18 cellular contexts compared by ENCODE assay signal in genomic region chr15:63982381-63982854, GRCh38.
DNase-seq lines count a peak whose midpoint lies in the region; ATAC-seq and TF ChIP-seq lines count a peak whose summit lies in the region.
"Had no signal": no experiment of that assay in that cellular context is flagged by ENCODE, and none has a peak within 500 bp of the region (broad histone marks: within the 10 kb centered on the region; RNA-seq: fewer than 3 reads in every experiment).

No MANE protein-coding gene starts in this region.

- H3K36me3 ChIP-seq in Karpas-422 (ENCODE audit: insufficient read depth, low read length) (no peaks in the 10 kb centered on the region), WERI-Rb-1 (no peaks in the 10 kb centered on the region), lower lobe of right lung (no peaks in the 10 kb centered on the region), skeletal muscle tissue (ENCODE audit: control insufficient read depth in 3 of 3, insufficient read depth in 3 of 3, low read length in 3 of 3) (peaks cover 3 to 9% (median 6%) of the 10 kb centered on the region in 3 donors)
- H3K36me3 ChIP-seq: breast epithelium, uterus had no signal

- H3K9me3 ChIP-seq in Karpas-422 (ENCODE audit: low read length) (no peaks in the 10 kb centered on the region), WERI-Rb-1 (ENCODE audit: severe bottlenecking) (no peaks in the 10 kb centered on the region), lower lobe of right lung (no peaks in the 10 kb centered on the region), skeletal muscle tissue (ENCODE audit: control insufficient read depth in 3 of 3, low read length in 3 of 3) (no peaks in the 10 kb centered on the region)
- H3K9me3 ChIP-seq: breast epithelium, uterus had no signal

- no peak overlapping the region for H3K27ac Mint-ChIP-seq in activated T-helper 1 cell treated with anti-CD3 and anti-CD28 coated beads, Interleukin-12 subunit alpha, Interleukin-12 subunit beta, Interleukin-2, Interleukin-4 antibody, amounts not matched to agents 30 ng/mL and 10 ng/mL and 1 ng/mL, durations not matched to agents 14 hours and 24 hours and 36 hours
- no peak overlapping the region for H3K27ac Mint-ChIP-seq in natural killer cell
- H3K27ac Mint-ChIP-seq: activated CD4-positive, alpha-beta memory T cell treated with anti-CD3 and anti-CD28 coated beads, Interleukin-2, amount 10 ng/mL, durations not matched to agents 7 days and 5 days had no signal

- H3K27me3 ChIP-seq in Karpas-422 (ENCODE audit: low read length) = no peaks in the 10 kb centered on the region
- H3K27me3 ChIP-seq in WERI-Rb-1 (ENCODE audit: insufficient read depth, low read depth, severe bottlenecking) = no peaks in the 10 kb centered on the region
- no peaks in the 10 kb centered on the region for H3K27me3 ChIP-seq in lower lobe of right lung (ENCODE audit: low read depth)
- no peaks in the 10 kb centered on the region for H3K27me3 ChIP-seq in skeletal muscle tissue (ENCODE audit: control insufficient read depth in 3 of 3, insufficient read depth in 3 of 3, low read length in 3 of 3)
- H3K27me3 ChIP-seq: breast epithelium, uterus had no signal

- TF ChIP-seq CTCF in WERI-Rb-1 (IDR thresholded peaks at IDR 0.05; ENCODE audit: low read depth, low read length) (no peak), lower lobe of right lung (IDR thresholded peaks at IDR 0.05) (no peak), natural killer cell (IDR thresholded peaks at IDR 0.05) (no peak)

- peak overlapping the region; percentile 74 for H3K4me2 ChIP-seq in Karpas-422 (ENCODE audit: low read depth, low read length, poor library complexity, severe bottlenecking)

- H3K27ac ChIP-seq in Karpas-422 (ENCODE audit: low read length) (peak overlapping the region; percentile 96), WERI-Rb-1 (peak overlapping the region; percentile 68), lower lobe of right lung (peak overlapping the region; percentile 78), skeletal muscle tissue (ENCODE audit: low read depth, low read length) (peak overlapping the region; percentile 88)
- H3K27ac ChIP-seq: breast epithelium, uterus had no signal

- DNase-seq in Karpas-422 (peak; percentile 73), WERI-Rb-1 (no peak), lower lobe of right lung (no peak), natural killer cell (no peak)
- no peak for DNase-seq in activated T-helper 1 cell treated with anti-CD3 and anti-CD28 coated beads, Interleukin-12 subunit alpha, Interleukin-12 subunit beta, Interleukin-2, Interleukin-4 antibody, amounts not matched to agents 30 ng/mL and 10 ng/mL and 1 ng/mL, durations not matched to agents 14 hours and 24 hours and 36 hours (ENCODE audit: low spot score)
- no peak for DNase-seq in stimulated activated CD4-positive, alpha-beta T cell treated with anti-CD3 and anti-CD28 coated beads, Interleukin-2, amount 100 ng/mL, for 24 hours
- DNase-seq: activated CD4-positive, alpha-beta memory T cell treated with anti-CD3 and anti-CD28 coated beads, Interleukin-2, amount 10 ng/mL, durations not matched to agents 7 days and 5 days; activated CD4-positive, CD25-positive, alpha-beta regulatory T cell; CD4-positive, CD25-positive, alpha-beta regulatory T cell; cortex of kidney; MM.1S; NCI-H1436; NCI-H510A; T1000; uterus had no signal

- ATAC-seq in lower lobe of right lung (no peak), natural killer cell (no peak)

- H3K36me3 Mint-ChIP-seq in activated T-helper 1 cell treated with anti-CD3 and anti-CD28 coated beads, Interleukin-12 subunit alpha, Interleukin-12 subunit beta, Interleukin-2, Interleukin-4 antibody, amounts not matched to agents 30 ng/mL and 10 ng/mL and 1 ng/mL, durations not matched to agents 14 hours and 24 hours and 36 hours (ENCODE audit: low read depth) = no peaks in the 10 kb centered on the region
- H3K36me3 Mint-ChIP-seq in natural killer cell = no peaks in the 10 kb centered on the region
- H3K36me3 Mint-ChIP-seq: CD4-positive, CD25-positive, alpha-beta regulatory T cell had no signal

- H3K4me1 ChIP-seq in Karpas-422 (ENCODE audit: low read length) (peaks cover 96% of the 10 kb centered on the region), lower lobe of right lung (peaks cover 51% of the 10 kb centered on the region), skeletal muscle tissue (ENCODE audit: control insufficient read depth in 3 of 3, insufficient read depth in 3 of 3, low read length in 3 of 3) (peaks cover 78 to 86% (median 85%) of the 10 kb centered on the region in 3 donors)
- H3K4me1 ChIP-seq: breast epithelium had no signal

- H3K27me3 Mint-ChIP-seq in activated T-helper 1 cell treated with anti-CD3 and anti-CD28 coated beads, Interleukin-12 subunit alpha, Interleukin-12 subunit beta, Interleukin-2, Interleukin-4 antibody, amounts not matched to agents 30 ng/mL and 10 ng/mL and 1 ng/mL, durations not matched to agents 14 hours and 24 hours and 36 hours (ENCODE audit: insufficient read depth) = no peaks in the 10 kb centered on the region
- no peaks in the 10 kb centered on the region for H3K27me3 Mint-ChIP-seq in natural killer cell (ENCODE audit: low read depth in 2 of 2)
- H3K27me3 Mint-ChIP-seq: activated CD4-positive, alpha-beta memory T cell treated with anti-CD3 and anti-CD28 coated beads, Interleukin-2, amount 10 ng/mL, durations not matched to agents 7 days and 5 days; CD4-positive, CD25-positive, alpha-beta regulatory T cell had no signal

- H3K9me2 ChIP-seq in Karpas-422 (replicated peaks; ENCODE audit: insufficient read depth, low read length) = no peaks in the 10 kb centered on the region

- H3K4me3 ChIP-seq in Karpas-422 (ENCODE audit: low read length) (peak overlapping the region; percentile 52; the same call in 1 of the 2 replicates), WERI-Rb-1 (ENCODE audit: low read depth, low read length) (no peak overlapping the region), lower lobe of right lung (no peak overlapping the region), skeletal muscle tissue (ENCODE audit: low read length in 3 of 3) (no peak overlapping the region)
- H3K4me3 ChIP-seq: breast epithelium, uterus had no signal

- peaks cover 19% of the 10 kb centered on the region for H3K79me2 ChIP-seq in Karpas-422 (ENCODE audit: low read length)

- no peak overlapping the region for H2AFZ ChIP-seq in Karpas-422 (ENCODE audit: low read length)

- peaks cover 12% of the 10 kb centered on the region for H3K4me1 Mint-ChIP-seq in activated T-helper 1 cell treated with anti-CD3 and anti-CD28 coated beads, Interleukin-12 subunit alpha, Interleukin-12 subunit beta, Interleukin-2, Interleukin-4 antibody, amounts not matched to agents 30 ng/mL and 10 ng/mL and 1 ng/mL, durations not matched to agents 14 hours and 24 hours and 36 hours (ENCODE audit: low read depth)
- H3K4me1 Mint-ChIP-seq in natural killer cell = peaks cover 5 to 10% of the 10 kb centered on the region in 2 donors
- H3K4me1 Mint-ChIP-seq: CD4-positive, CD25-positive, alpha-beta regulatory T cell had no signal

- H3K4me3 Mint-ChIP-seq in activated T-helper 1 cell treated with anti-CD3 and anti-CD28 coated beads, Interleukin-12 subunit alpha, Interleukin-12 subunit beta, Interleukin-2, Interleukin-4 antibody, amounts not matched to agents 30 ng/mL and 10 ng/mL and 1 ng/mL, durations not matched to agents 14 hours and 24 hours and 36 hours = no peak overlapping the region
- no peak overlapping the region for H3K4me3 Mint-ChIP-seq in natural killer cell
- H3K4me3 Mint-ChIP-seq: activated CD4-positive, alpha-beta memory T cell treated with anti-CD3 and anti-CD28 coated beads, Interleukin-2, amount 10 ng/mL, durations not matched to agents 7 days and 5 days; CD4-positive, CD25-positive, alpha-beta regulatory T cell had no signal

- no peaks in the 10 kb centered on the region for H3K9me3 Mint-ChIP-seq in activated T-helper 1 cell treated with anti-CD3 and anti-CD28 coated beads, Interleukin-12 subunit alpha, Interleukin-12 subunit beta, Interleukin-2, Interleukin-4 antibody, amounts not matched to agents 30 ng/mL and 10 ng/mL and 1 ng/mL, durations not matched to agents 14 hours and 24 hours and 36 hours
- no peaks in the 10 kb centered on the region for H3K9me3 Mint-ChIP-seq in natural killer cell
- H3K9me3 Mint-ChIP-seq: activated CD4-positive, alpha-beta memory T cell treated with anti-CD3 and anti-CD28 coated beads, Interleukin-2, amount 10 ng/mL, durations not matched to agents 7 days and 5 days; CD4-positive, CD25-positive, alpha-beta regulatory T cell; neural crest cell had no signal

- intact Hi-C loops in lower lobe of right lung (cut with DNase I) = no loop called here
- intact Hi-C loops in activated T-helper 1 cell treated with anti-CD3 and anti-CD28 coated beads, Interleukin-12 subunit alpha, Interleukin-12 subunit beta, Interleukin-2, Interleukin-4 antibody, amounts not matched to agents 30 ng/mL and 10 ng/mL and 1 ng/mL, durations not matched to agents 14 hours and 24 hours and 36 hours (cut with micrococcal nuclease) = no loop called here
- intact Hi-C loops in natural killer cell (cut with micrococcal nuclease) = no loop called here

- H3K9ac ChIP-seq in Karpas-422 (ENCODE audit: low read length) = peak overlapping the region; percentile 62
- peak overlapping the region in 2 of 3 donors; percentile 60 to 65 for H3K9ac ChIP-seq in skeletal muscle tissue (ENCODE audit: low read depth in 1 of 3, low read length in 3 of 3)

- no peaks in the 10 kb centered on the region for H4K20me1 ChIP-seq in Karpas-422 (ENCODE audit: insufficient read depth, low read depth, low read length)
